Comparison of ENCODE assay signal across 7 cellular contexts in the genomic region with DNA sequence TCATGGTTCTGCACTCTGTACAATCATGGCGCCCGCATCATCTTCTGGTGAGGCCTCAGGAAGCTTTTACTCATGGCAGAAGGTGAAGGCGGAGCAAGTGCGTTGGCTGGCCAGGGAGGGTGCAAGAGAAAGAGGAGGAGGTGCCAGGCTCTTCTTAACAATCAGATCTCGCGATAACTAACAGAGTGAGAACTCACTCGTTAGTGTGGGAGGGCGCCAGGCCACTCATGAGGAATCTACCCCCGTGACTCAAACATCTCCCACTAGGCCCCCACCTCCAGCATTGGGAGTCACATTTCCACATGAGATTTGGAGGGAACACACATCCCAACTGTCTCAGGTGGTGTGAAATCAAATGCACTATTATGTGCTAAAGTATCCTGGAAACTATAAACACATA.
"Had no signal": no experiment of that assay in that cellular context is flagged by ENCODE, and none has a peak within 500 bp of the region (broad histone marks: within the 10 kb centered on the region; RNA-seq: fewer than 3 reads in every experiment).

No MANE protein-coding gene starts in this region.

- H3K27ac ChIP-seq: brain microvascular endothelial cell, coronary artery, VCaP had no signal

- H3K27me3 ChIP-seq: brain microvascular endothelial cell had no signal

- ATAC-seq: activated CD4-positive, CD25-positive, alpha-beta regulatory T cell treated with anti-CD3 and anti-CD28 coated beads, Interleukin-2, amount 50 U/mL, for 24 hours had no signal

- H3K4me3 ChIP-seq: coronary artery, dorsolateral prefrontal cortex had no signal

- H3K36me3 ChIP-seq: brain microvascular endothelial cell had no signal

- DNase-seq: effector memory CD4-positive, alpha-beta T cell; T1000 had no signal
